ENCODE assay signal across 19 cellular contexts in genomic region chr3:120554727-120555660, GRCh38. TPM values are rescaled to one million over a fixed set of nuclear protein-coding genes. Genes with fewer than 3 reads are reported as not detected.
A peak's percentile ranks its signal among the peaks of the same experiment; 100 is the strongest.
DNase-seq lines count a peak whose midpoint lies in the region; ATAC-seq, FAIRE-seq and TF ChIP-seq lines count a peak whose summit lies in the region.
"Had no signal": no experiment of that assay in that cellular context is flagged by ENCODE, and none has a peak within 500 bp of the region (broad histone marks: within the 10 kb centered on the region; RNA-seq: fewer than 3 reads in every experiment).

No MANE protein-coding gene starts in this region.

- H3K79me2 ChIP-seq in HepG2 (ENCODE audit: insufficient read depth, low read length) = no peaks in the 10 kb centered on the region

- DNase-seq in HepG2 (ENCODE audit: low spot score) (no peak), fibroblast of peridontal ligament (ENCODE audit: extremely low read depth) (peak; percentile 83), occipital lobe (lab: John Stamatoyannopoulos, UW) (peak; percentile 24), uterus (no peak), amniotic stem cell (lab: John Stamatoyannopoulos, UW) (no peak), GDM1 (lab: John Stamatoyannopoulos, UW) (no peak), T-helper 2 cell (no peak)
- DNase-seq: activated CD4-positive, alpha-beta memory T cell treated with anti-CD3 and anti-CD28 coated beads for 36 hours; activated naive CD4-positive, alpha-beta T cell; CD4-positive, alpha-beta T cell; naive thymus-derived CD8-positive, alpha-beta T cell; NCI-H146; NCI-H2227 treated with DMSO at 0.1 percent for 48 hours; NK-92 treated with Interleukin-12 subunit alpha and Interleukin-12 subunit beta, amount 100 ng/mL, for 24 hours; SW 1271; upper lobe of left lung had no signal

- H3K27me3 ChIP-seq in liver (ENCODE audit: control insufficient read depth in 4 of 4, insufficient read depth in 4 of 4, low read length in 3 of 4) = no peaks in the 10 kb centered on the region
- H3K27me3 ChIP-seq in HepG2 (ENCODE audit: control insufficient read depth in 1 of 2, insufficient read depth in 2 of 2, low read length in 2 of 2) = peaks cover 0 to 5% of the 10 kb centered on the region in 2 experiments; a peak in 1 of 5 replicates
- no peaks in the 10 kb centered on the region for H3K27me3 ChIP-seq in uterus
- H3K27me3 ChIP-seq: upper lobe of left lung had no signal

- TF ChIP-seq CTCF in liver (IDR thresholded peaks at IDR 0.05; ENCODE audit: low read depth, low read length, missing input control) (no peak), HepG2 (CRISPR knock-in tag; IDR thresholded peaks at IDR 0.05) (no peak), uterus (IDR thresholded peaks at IDR 0.05) (no peak)

- H4K20me1 ChIP-seq in HepG2 (ENCODE audit: insufficient read depth, low read length) = no peaks in the 10 kb centered on the region

- H3K4me3 ChIP-seq in liver (ENCODE audit: low read depth in 1 of 3, low read length in 3 of 3) (no peak overlapping the region), HepG2 (replicated peaks in 1 of 3; ENCODE audit: insufficient read depth in 1 of 3, low read depth in 2 of 3, low read length in 3 of 3) (no peak overlapping the region), uterus (no peak overlapping the region)
- H3K4me3 ChIP-seq: upper lobe of left lung had no signal

- POLR2A ChIA-PET in HepG2 (lab: Yijun Ruan, JAX) = no interaction called here

- H3K27ac ChIP-seq in liver (ENCODE audit: low read depth in 1 of 2, low read length in 2 of 2) (peak overlapping the region; percentile 44 to 67), HepG2 (ENCODE audit: extremely low read length, insufficient read depth, low read length) (no peak overlapping the region), uterus (peak overlapping the region; percentile 28 to 34)
- H3K27ac ChIP-seq: RWPE1 had no signal

- BruUV-seq in HepG2 (replicated peaks; lab: Mats Ljungman, UMichigan) = no TSS peak

- in situ Hi-C loops in HepG2 (cut with HindIII; ENCODE audit: extremely low pct_ligation_motif_present, low pct_unique_long_range_greater_than_20kb) = loop anchor here (5.0 kb wide), 1 partner anchor 133 kb away; no protein-coding TSS in a partner anchor

- H3K9me3 ChIP-seq in liver (ENCODE audit: control insufficient read depth in 4 of 4, low read length in 3 of 4) (no peaks in the 10 kb centered on the region), HepG2 (ENCODE audit: low read length) (no peaks in the 10 kb centered on the region), uterus (no peaks in the 10 kb centered on the region)
- H3K9me3 ChIP-seq: upper lobe of left lung had no signal

- intact Hi-C loops in HepG2 (cut with micrococcal nuclease; ENCODE audit: unreplicated experiment) (no loop called here), uterus (cut with DNase I; ENCODE audit: low total_unique reads) (no loop called here)

- TF ChIP-seq EP300 in HepG2 (IDR thresholded peaks at IDR 0.05; ENCODE audit: low read depth in 2 of 2, low read length in 2 of 2) (no peak), HepG2 (CRISPR knock-in tag; IDR thresholded peaks at IDR 0.05; ENCODE audit: borderline replicate concordance) (no peak)

- H3K36me3 ChIP-seq in liver (ENCODE audit: control insufficient read depth in 4 of 4, insufficient read depth in 3 of 4, low read depth in 1 of 4, low read length in 3 of 4) (no peaks in the 10 kb centered on the region), HepG2 (replicated peaks in 1 of 2; ENCODE audit: control insufficient read depth in 1 of 2, insufficient read depth in 2 of 2, low read length in 2 of 2) (no peaks in the 10 kb centered on the region), uterus (no peaks in the 10 kb centered on the region)
- H3K36me3 ChIP-seq: upper lobe of left lung had no signal

- no peak for FAIRE-seq in HepG2 (lab: Jason Lieb, UNC)

- H3K9ac ChIP-seq in liver (ENCODE audit: low read depth in 1 of 2, low read length in 2 of 2) = no peak overlapping the region
- no peak overlapping the region for H3K9ac ChIP-seq in HepG2 (ENCODE audit: insufficient read depth, low read depth, low read length)

- no peak overlapping the region for H3K4me2 ChIP-seq in HepG2 (ENCODE audit: low read depth, low read length)

- no peak overlapping the region for H2AFZ ChIP-seq in HepG2 (ENCODE audit: low read length)

- ATAC-seq in HepG2 = no peak
- ATAC-seq: naive thymus-derived CD8-positive, alpha-beta T cell; stimulated activated memory B cell treated with anti-CD40 and anti-IgM and Interleukin-4, amounts not matched to agents 10 μg/mL and 1 μg/mL and 100 μg/mL, for 72 hours had no signal

- 66% methylated on average over 3 of the region's 3 CpGs for WGBS in liver
- WGBS in HepG2 (ENCODE audit: low lambda C conversion rate) = 67% methylated on average over 3 of the region's 3 CpGs

- TF ChIP-seq RAD21 in liver (IDR thresholded peaks at IDR 0.05) = no peak
- TF ChIP-seq RAD21 in HepG2 (CRISPR knock-in tag; IDR thresholded peaks at IDR 0.05) = no peak

- TF ChIP-seq POLR2A in HepG2 (IDR thresholded peaks at IDR 0.05; ENCODE audit: insufficient read depth in 1 of 2, low read depth in 2 of 2, low read length in 2 of 2) = no peak
- TF ChIP-seq POLR2A in uterus (IDR thresholded peaks at IDR 0.05) = no peak

- CTCF ChIA-PET in HepG2 (lab: Yijun Ruan, JAX; ENCODE audit: low intra/inter-chr PET ratio, low total read pairs) = no interaction called here

- H3K4me1 ChIP-seq in liver (ENCODE audit: control insufficient read depth in 4 of 4, insufficient read depth in 4 of 4, low read length in 3 of 4) (peaks cover 27 to 68% (median 47%) of the 10 kb centered on the region in 4 donors), HepG2 (ENCODE audit: insufficient read depth, low read length) (peaks cover 35% of the 10 kb centered on the region), uterus (peaks cover 0 to 10% of the 10 kb centered on the region in 2 donors)

TF ChIP-seq in liver, 16 proteins besides CTCF, POLR2A, EP300 and RAD21:
- TF ChIP-seq HNF4A (conservative IDR thresholded peaks at IDR 0.05) = peak in 1 of 2 donors; percentile 16
- no peak for TF ChIP-seq FOXA1 (IDR thresholded peaks at IDR 0.05)
- no peak for TF ChIP-seq HNF4G (IDR thresholded peaks at IDR 0.05)

TF ChIP-seq in HepG2, 621 proteins besides CTCF, POLR2A, EP300 and RAD21 (continues in another document):
- TF ChIP-seq PITX1 (CRISPR knock-in tag; IDR thresholded peaks at IDR 0.05) = no peak

RNA-seq across cellular contexts. Expression of gene NDUFB4, which starts 41.1 kb away (rescaled TPM):
- total RNA-seq in liver (10 to 100 TPM; 28.4 to 29.8 TPM), HepG2 (2016; rRNA removed; fragmentation: Illumina TruSeq; extraction: Trizol) (115 and 117 TPM in 2 replicates), occipital lobe (34.6 TPM), uterus (100 to 1,000 TPM in 2 of 4 donors, 10 to 100 TPM in 2; 17.8 to 203 (median 91.8) TPM)
- polyA plus RNA-seq in liver (100 to 1,000 TPM; 124 to 269 TPM), HepG2 (2011; rRNA removed) (114 and 116 TPM in 2 replicates)
- total RNA-seq in HepG2 (2016; cell fraction: cytosol; rRNA removed; fragmentation: Illumina TruSeq; extraction: Trizol; ENCODE audit: low read depth) = 39.9 and 43.6 TPM in 2 replicates
- 110 and 124 TPM in 2 replicates for total RNA-seq in HepG2 (2016; cell fraction: insoluble cytoplasmic fraction; rRNA removed; fragmentation: Illumina TruSeq; extraction: Trizol)
- total RNA-seq in HepG2 (2016; cell fraction: membrane; rRNA removed; fragmentation: Illumina TruSeq; extraction: Trizol) = 33.6 and 35.8 TPM in 2 replicates
- total RNA-seq in HepG2 (2016; cell fraction: nucleus; rRNA removed; fragmentation: Illumina TruSeq; extraction: Trizol) = 55.5 and 56.1 TPM in 2 replicates
- 159 and 174 TPM in 2 replicates for polyA plus RNA-seq in HepG2 (2011; cell fraction: cytosol; rRNA removed)
- 62.2 and 63.2 TPM in 2 replicates for polyA plus RNA-seq in HepG2 (2011; cell fraction: nucleus; rRNA removed)
- 93.3 and 104 TPM in 2 replicates for polyA plus RNA-seq in HepG2 (2012)
- polyA plus RNA-seq in HepG2 (2016; cell fraction: cytosol; fragmentation: Illumina TruSeq; extraction: Trizol; ENCODE audit: low read depth) = 81.3 and 104 TPM in 2 replicates
- polyA plus RNA-seq in HepG2 (2016; cell fraction: insoluble cytoplasmic fraction; fragmentation: Illumina TruSeq; extraction: Trizol; ENCODE audit: low read depth) = 235 and 273 TPM in 2 replicates
- polyA plus RNA-seq in HepG2 (2016; cell fraction: membrane; fragmentation: Illumina TruSeq; extraction: Trizol; ENCODE audit: low read depth) = 63.4 and 67.0 TPM in 2 replicates
- polyA plus RNA-seq in HepG2 (2016; cell fraction: nucleus; fragmentation: Illumina TruSeq; extraction: Trizol; ENCODE audit: insufficient read depth, low read depth) = 131 and 145 TPM in 2 replicates
- polyA minus RNA-seq in HepG2 (2011; rRNA and poly(A)+ RNA removed; ENCODE audit: low replicate concordance) = 56.8 and 189 TPM in 2 replicates
- 65.4 and 78.7 TPM in 2 replicates for polyA minus RNA-seq in HepG2 (2011; cell fraction: cytosol; rRNA and poly(A)+ RNA removed)
- 34.8 and 40.0 TPM in 2 replicates for polyA minus RNA-seq in HepG2 (2011; cell fraction: nucleus; rRNA and poly(A)+ RNA removed)

Comparison
In these comparisons a context has a peak if more than half of its experiments do, and no peak if none do; other contexts are left out.
1. DNase-seq: peak in fibroblast of peridontal ligament (single experiment) and occipital lobe (single experiment); none in HepG2 (single experiment), uterus (0 of 2), amniotic stem cell (single experiment), GDM1 (single experiment) and T-helper 2 cell (0 of 5).